ENCODE assay signal across 8 cellular contexts in genomic region chr2:26786207-26787023, GRCh38. TPM values are rescaled to one million over a fixed set of nuclear protein-coding genes. Genes with fewer than 3 reads are reported as not detected.
DNase-seq lines count a peak whose midpoint lies in the region; ATAC-seq and TF ChIP-seq lines count a peak whose summit lies in the region.

No MANE protein-coding gene starts in this region.

- peak; percentile 3 for DNase-seq in NCI-H510A treated with DMSO at 0.1 percent for 48 hours (lab: John Stamatoyannopoulos, UW)
- DNase-seq in NCI-H510A (lab: John Stamatoyannopoulos, UW), result no peak
- peak; percentile 47 for DNase-seq in H7
- peak; percentile 41 for DNase-seq in MM.1S
- no peak for DNase-seq in astrocyte of the spinal cord (ENCODE audit: low read depth, low spot score)
- no peak for DNase-seq in left lobe of liver (ENCODE audit: low spot score)
- DNase-seq in GF-D8 (lab: John Stamatoyannopoulos, UW), result no peak

- H3K4me3 ChIP-seq in H7 (ENCODE audit: insufficient read depth, low read depth, low read length), result peak overlapping the region; percentile 86
- H3K4me3 ChIP-seq in MM.1S (ENCODE audit: low read length), result peak overlapping the region; percentile 73
- peak overlapping the region; percentile 81 for H3K4me3 ChIP-seq in astrocyte of the spinal cord (ENCODE audit: low read depth, low read length)
- peak overlapping the region; percentile 84 for H3K4me3 ChIP-seq in thymus (ENCODE audit: low read length)

- in situ Hi-C loops in astrocyte of the spinal cord (cut with HindIII; ENCODE audit: low sequenced_read_pairs), result no loop called here

- TF ChIP-seq CTCF in MM.1S (IDR thresholded peaks at IDR 0.05; ENCODE audit: low read length) (no peak), astrocyte of the spinal cord (IDR thresholded peaks at IDR 0.05; ENCODE audit: low read depth, low read length) (no peak)

- no peaks in the 10 kb centered on the region for H3K9me2 ChIP-seq in MM.1S (replicated peaks; ENCODE audit: insufficient read depth, low read length)

- no peaks in the 10 kb centered on the region for H4K20me1 ChIP-seq in MM.1S (ENCODE audit: insufficient read depth, low read length)

- H3K27ac ChIP-seq in MM.1S (ENCODE audit: low read length) (peak overlapping the region; percentile 31; the same call in 1 of the 2 replicates), thymus (ENCODE audit: low read depth) (no peak overlapping the region)

- H3F3A ChIP-seq in MM.1S (ENCODE audit: insufficient read depth, low read length), result no peaks in the 10 kb centered on the region; the same call in 1 of the 2 replicates

- WGBS in thymus, result 6% methylated on average over 55 of the region's 55 CpGs

- peaks cover 7% of the 10 kb centered on the region for H3K36me3 ChIP-seq in H7 (replicated peaks; ENCODE audit: control insufficient read depth, insufficient read depth, low read length)
- H3K36me3 ChIP-seq in MM.1S (replicated peaks; ENCODE audit: insufficient read depth, low read length), result no peaks in the 10 kb centered on the region
- H3K36me3 ChIP-seq in thymus (ENCODE audit: control insufficient read depth, insufficient read depth), result peaks cover 3% of the 10 kb centered on the region

- H3K4me2 ChIP-seq in MM.1S (ENCODE audit: low read depth, low read length), result peak overlapping the region; percentile 91

- peak overlapping the region; percentile 66 for H3K9ac ChIP-seq in MM.1S (ENCODE audit: low read length)

- ATAC-seq in left lobe of liver, result peak; percentile 13

- H3K27me3 ChIP-seq in H7 (ENCODE audit: control insufficient read depth, insufficient read depth, low read length), result no peaks in the 10 kb centered on the region
- H3K27me3 ChIP-seq in MM.1S (replicated peaks; ENCODE audit: insufficient read depth, low read length), result no peaks in the 10 kb centered on the region
- H3K27me3 ChIP-seq in thymus (ENCODE audit: control insufficient read depth, insufficient read depth), result no peaks in the 10 kb centered on the region

- H3K4me1 ChIP-seq in MM.1S (ENCODE audit: low read length) (no peaks in the 10 kb centered on the region), thymus (ENCODE audit: control insufficient read depth, insufficient read depth, low read length) (peaks cover 8% of the 10 kb centered on the region)

- H3K9me3 ChIP-seq in MM.1S (replicated peaks; ENCODE audit: insufficient read depth, low read length), result no peaks in the 10 kb centered on the region
- H3K9me3 ChIP-seq in thymus (ENCODE audit: control insufficient read depth), result no peaks in the 10 kb centered on the region

- H2AFZ ChIP-seq in MM.1S (ENCODE audit: low read length), result peak overlapping the region; percentile 84

- H3K79me2 ChIP-seq in MM.1S (ENCODE audit: low read length), result peaks cover 41% of the 10 kb centered on the region

RNA-seq across cellular contexts. Expression of gene CENPA, which starts 0.6 kb away (rescaled TPM):
- 34.0 and 38.2 TPM in 2 replicates for total RNA-seq in H7 (2014; rRNA removed; shearing (Covaris generic))
- total RNA-seq in left lobe of liver, result 0.33 TPM
- polyA plus RNA-seq in thymus, result 4.2 TPM

RNA-seq across cellular contexts. Expression of gene SLC35F6, which starts 22.3 kb away (rescaled TPM):
- total RNA-seq in H7 (2014; rRNA removed; shearing (Covaris generic)), result 10.7 and 15.4 TPM in 2 replicates
- total RNA-seq in left lobe of liver, result 14.4 TPM
- polyA plus RNA-seq in thymus, result 10.8 TPM

Comparison
In these comparisons a context has a peak if more than half of its experiments do, and no peak if none do; other contexts are left out.
1. DNase-seq: peak in NCI-H510A treated with DMSO at 0.1 percent for 48 hours (single experiment), H7 (single experiment) and MM.1S (single experiment); none in NCI-H510A (single experiment), astrocyte of the spinal cord (single experiment), left lobe of liver (single experiment) and GF-D8 (single experiment).
2. RNA of gene CENPA, which starts 0.6 kb away (total RNA-seq): 34.0 to 38.2 TPM in H7; 0.33 TPM in left lobe of liver (single experiment); every median in the first group is over 10 times any median in the second.
3. Peak in every context shown above with its lines, with median percentiles within 50 percentile points of each other: H3K4me3 ChIP-seq.